ENCODE assay signal across 7 cellular contexts in genomic region chr1:61081135-61081636, GRCh38. TPM values are rescaled to one million over a fixed set of nuclear protein-coding genes. Genes with fewer than 3 reads are reported as not detected.
A peak's percentile ranks its signal among the peaks of the same experiment; 100 is the strongest.
DNase-seq lines count a peak whose midpoint lies in the region; ATAC-seq and TF ChIP-seq lines count a peak whose summit lies in the region.

No MANE protein-coding gene starts in this region.

- TF ChIP-seq CTCF in WI38 (IDR thresholded peaks at IDR 0.05; ENCODE audit: low read depth, low read length): no peak
- no peak for TF ChIP-seq CTCF in glutamatergic neuron (IDR thresholded peaks at IDR 0.05; ENCODE audit: partially characterized antibody, unreplicated experiment)

- H3K9me3 Mint-ChIP-seq in glutamatergic neuron (ENCODE audit: unreplicated experiment): peaks cover 11% of the 10 kb centered on the region
- no peaks in the 10 kb centered on the region for H3K9me3 Mint-ChIP-seq in stimulated activated naive B cell treated with anti-CD40 and anti-IgM and Interleukin-4, amounts not matched to agents 10 μg/mL and 1 μg/mL and 100 μg/mL, for 72 hours

- H3K27me3 Mint-ChIP-seq in glutamatergic neuron (ENCODE audit: unreplicated experiment): peaks cover 15% of the 10 kb centered on the region
- peaks cover 40 to 42% of the 10 kb centered on the region in 2 donors for H3K27me3 Mint-ChIP-seq in stimulated activated naive B cell treated with anti-CD40 and anti-IgM and Interleukin-4, amounts not matched to agents 10 μg/mL and 1 μg/mL and 100 μg/mL, for 72 hours

- H3K4me1 ChIP-seq in HUES48 (ENCODE audit: control insufficient read depth, insufficient read depth, low read length): peaks cover 42% of the 10 kb centered on the region

- H3K27ac Mint-ChIP-seq in glutamatergic neuron (ENCODE audit: unreplicated experiment): no peak overlapping the region
- peak overlapping the region; percentile 79 for H3K27ac Mint-ChIP-seq in stimulated activated naive B cell treated with anti-CD40 and anti-IgM and Interleukin-4, amounts not matched to agents 10 μg/mL and 1 μg/mL and 100 μg/mL, for 72 hours

- no peaks in the 10 kb centered on the region for H3K36me3 Mint-ChIP-seq in glutamatergic neuron (ENCODE audit: unreplicated experiment)
- H3K36me3 Mint-ChIP-seq in stimulated activated naive B cell treated with anti-CD40 and anti-IgM and Interleukin-4, amounts not matched to agents 10 μg/mL and 1 μg/mL and 100 μg/mL, for 72 hours: no peaks in the 10 kb centered on the region

- no peak for DNase-seq in glutamatergic neuron
- no peak for DNase-seq in stimulated activated naive B cell treated with anti-CD40 and anti-IgM and Interleukin-4, amounts not matched to agents 10 μg/mL and 1 μg/mL and 100 μg/mL, for 72 hours

- H3K27me3 ChIP-seq in HUES48 (ENCODE audit: control insufficient read depth, insufficient read depth, low read length): peaks cover 81% of the 10 kb centered on the region

- peaks cover 36% of the 10 kb centered on the region for H3K4me1 Mint-ChIP-seq in glutamatergic neuron (ENCODE audit: low read depth, unreplicated experiment)
- peaks cover 18 to 38% of the 10 kb centered on the region in 2 donors for H3K4me1 Mint-ChIP-seq in stimulated activated naive B cell treated with anti-CD40 and anti-IgM and Interleukin-4, amounts not matched to agents 10 μg/mL and 1 μg/mL and 100 μg/mL, for 72 hours

- no peak overlapping the region for H3K9ac ChIP-seq in HUES48 (ENCODE audit: low read depth, low read length)

- no peaks in the 10 kb centered on the region for H3K36me3 ChIP-seq in HUES48 (ENCODE audit: control insufficient read depth, insufficient read depth, low read length)

- H3K27ac ChIP-seq in HUES48 (ENCODE audit: low read depth, low read length): no peak overlapping the region

- H3K4me3 ChIP-seq in HUES48 (ENCODE audit: low read depth, low read length) (peak overlapping the region; percentile 63), WI38 (ENCODE audit: low read depth, low read length) (peak overlapping the region; percentile 68)

- no peaks in the 10 kb centered on the region for H3K9me3 ChIP-seq in HUES48 (ENCODE audit: control insufficient read depth, insufficient read depth, low read length)

- ATAC-seq in stimulated activated naive B cell treated with anti-CD40 and anti-IgM and Interleukin-4, amounts not matched to agents 10 μg/mL and 1 μg/mL and 100 μg/mL, for 72 hours (replicated peaks): no peak
- ATAC-seq in HG02571 (IDR thresholded peaks at IDR 0.05; ENCODE audit: unreplicated experiment): no peak
- ATAC-seq in GM21723 (IDR thresholded peaks at IDR 0.05; ENCODE audit: unreplicated experiment): no peak
- no peak for ATAC-seq in GM21737 (IDR thresholded peaks at IDR 0.05; ENCODE audit: unreplicated experiment)

- H3K4me3 Mint-ChIP-seq in glutamatergic neuron (ENCODE audit: unreplicated experiment): peak overlapping the region; percentile 82
- peak overlapping the region; percentile 76 for H3K4me3 Mint-ChIP-seq in stimulated activated naive B cell treated with anti-CD40 and anti-IgM and Interleukin-4, amounts not matched to agents 10 μg/mL and 1 μg/mL and 100 μg/mL, for 72 hours

RNA-seq across cellular contexts. Expression of gene NFIA, which starts 1.2 kb away (rescaled TPM):
- 16.4 TPM for total RNA-seq in glutamatergic neuron (ENCODE audit: unreplicated experiment)
